In genomic region chr19:39997595-39998216, GRCh38 we compare ENCODE assay signal across 8 cellular contexts. TPM values are rescaled to one million over a fixed set of nuclear protein-coding genes. Genes with fewer than 3 reads are reported as not detected.
A peak's percentile ranks its signal among the peaks of the same experiment; 100 is the strongest.
DNase-seq lines count a peak whose midpoint lies in the region; FAIRE-seq and TF ChIP-seq lines count a peak whose summit lies in the region.

No MANE protein-coding gene starts in this region.

- DNase-seq in GM18507 (ENCODE audit: extremely low spot score, insufficient read length, low read depth) (no peak), SK-N-MC (ENCODE audit: low read depth, low spot score) (no peak), epithelial cell of proximal tubule (ENCODE audit: low read depth) (no peak), putamen (ENCODE audit: low spot score) (peak; percentile 8), OCI-M1 (lab: John Stamatoyannopoulos, UW) (no peak), cerebellar nuclear complex (lab: John Stamatoyannopoulos, UW) (no peak), NCI-H345 treated with DMSO at 0.1 percent for 48 hours (lab: John Stamatoyannopoulos, UW; ENCODE audit: unreplicated experiment) (no peak), NCI-H510A (lab: John Stamatoyannopoulos, UW) (no peak)

- H3K27ac ChIP-seq in SK-N-MC = no peak overlapping the region

- peak overlapping the region; percentile 87 for H3K9ac ChIP-seq in SK-N-MC (ENCODE audit: insufficient read length)

- no peaks in the 10 kb centered on the region for H3K36me3 ChIP-seq in SK-N-MC (ENCODE audit: insufficient read depth, low read length)

- TF ChIP-seq CTCF in epithelial cell of proximal tubule (conservative IDR thresholded peaks at IDR 0.05; ENCODE audit: low read depth, low read length) = no peak

- no peaks in the 10 kb centered on the region for H3K9me3 ChIP-seq in SK-N-MC (ENCODE audit: low read depth, low read length)

- H3K4me3 ChIP-seq in SK-N-MC = peak overlapping the region; percentile 95
- H3K4me3 ChIP-seq in epithelial cell of proximal tubule (ENCODE audit: low read depth, low read length) = peak overlapping the region; percentile 70

- FAIRE-seq in GM18507 (lab: Jason Lieb, UNC) = peak; percentile 21

RNA-seq across cellular contexts. Expression of gene ZNF546, which starts 0.8 kb away (rescaled TPM):
- total RNA-seq in epithelial cell of proximal tubule = 0.17 and 0.87 TPM in 2 replicates

RNA-seq across cellular contexts. Expression of gene PSMC4, which starts 26.7 kb away (rescaled TPM):
- total RNA-seq in epithelial cell of proximal tubule = 126 and 199 TPM in 2 replicates

RNA-seq across cellular contexts. Expression of gene ZNF780B, which starts 58.3 kb away (rescaled TPM):
- 5.6 and 21.4 TPM in 2 replicates for total RNA-seq in epithelial cell of proximal tubule
